In genomic region chr1:51998007-51998406, GRCh38 we compare ENCODE assay signal across 20 cellular contexts. TPM values are rescaled to one million over a fixed set of nuclear protein-coding genes. Genes with fewer than 3 reads are reported as not detected.
"Had no signal": no experiment of that assay in that cellular context is flagged by ENCODE, and none has a peak within 500 bp of the region (broad histone marks: within the 10 kb centered on the region; RNA-seq: fewer than 3 reads in every experiment).

No MANE protein-coding gene starts in this region.

- DNase-seq: activated CD4-positive, alpha-beta T cell treated with anti-CD3 and anti-CD28 coated beads for 48 hours; activated CD4-positive, CD25-positive, alpha-beta regulatory T cell; activated CD8-positive, alpha-beta T cell treated with anti-CD3 and anti-CD28 coated beads for 36 hours; activated naive CD4-positive, alpha-beta T cell treated with Interleukin-2 at 50 U/mL for 16 hours; activated T-cell treated with anti-CD3 and anti-CD28 coated beads, Interleukin-2, amount 50 U/mL, for 1 hour; anterior cingulate cortex; erythroblast; foreskin melanocyte; hypothalamus; naive thymus-derived CD4-positive, alpha-beta T cell; spleen; stimulated activated naive B cell treated with anti-CD40 and anti-IgM and Interleukin-4, amounts not matched to agents 10 μg/mL and 1 μg/mL and 100 μg/mL, for 72 hours; T-cell; upper lobe of right lung had no signal

- ATAC-seq: activated CD8-positive, alpha-beta T cell treated with anti-CD3 and anti-CD28 coated beads for 36 hours; naive thymus-derived CD4-positive, alpha-beta T cell; stimulated activated naive B cell treated with anti-CD40 and anti-IgM and Interleukin-4, amounts not matched to agents 10 μg/mL and 1 μg/mL and 100 μg/mL, for 72 hours; T-cell; upper lobe of right lung had no signal

- H3K9me3 Mint-ChIP-seq: activated CD8-positive, alpha-beta T cell treated with anti-CD3 and anti-CD28 coated beads for 36 hours; activated T-helper 2 cell treated with anti-CD3 and anti-CD28 coated beads, Interferon-gamma antibody, Interleukin-2, Interleukin-4, amounts not matched to agents 10 μg/mL and 5 μg/mL and 100 μg/mL, durations not matched to agents 14 hours and 24 hours and 36 hours; central memory CD8-positive, alpha-beta T cell; memory B cell; naive thymus-derived CD4-positive, alpha-beta T cell; stimulated activated naive B cell treated with anti-CD40 and anti-IgM and Interleukin-4, amounts not matched to agents 10 μg/mL and 1 μg/mL and 100 μg/mL, for 72 hours; T-cell had no signal

- H3K4me1 Mint-ChIP-seq: central memory CD8-positive, alpha-beta T cell; memory B cell; naive thymus-derived CD4-positive, alpha-beta T cell; stimulated activated naive B cell treated with anti-CD40 and anti-IgM and Interleukin-4, amounts not matched to agents 10 μg/mL and 1 μg/mL and 100 μg/mL, for 72 hours; T-cell had no signal

- FAIRE-seq: endometrium had no signal

- H3K9me3 ChIP-seq: neutrophil, spleen, upper lobe of right lung had no signal

- H3K27ac Mint-ChIP-seq: activated CD8-positive, alpha-beta T cell treated with anti-CD3 and anti-CD28 coated beads for 36 hours; activated T-helper 2 cell treated with anti-CD3 and anti-CD28 coated beads, Interferon-gamma antibody, Interleukin-2, Interleukin-4, amounts not matched to agents 10 μg/mL and 5 μg/mL and 100 μg/mL, durations not matched to agents 14 hours and 24 hours and 36 hours; memory B cell; naive thymus-derived CD4-positive, alpha-beta T cell; stimulated activated naive B cell treated with anti-CD40 and anti-IgM and Interleukin-4, amounts not matched to agents 10 μg/mL and 1 μg/mL and 100 μg/mL, for 72 hours; T-cell had no signal

- H3K4me3 ChIP-seq: coronary artery, spleen, upper lobe of right lung had no signal

- H3K36me3 ChIP-seq: neutrophil, spleen, upper lobe of right lung had no signal

- H3K4me1 ChIP-seq: spleen, upper lobe of right lung had no signal

- H3K36me3 Mint-ChIP-seq: memory B cell; naive thymus-derived CD4-positive, alpha-beta T cell; stimulated activated naive B cell treated with anti-CD40 and anti-IgM and Interleukin-4, amounts not matched to agents 10 μg/mL and 1 μg/mL and 100 μg/mL, for 72 hours; T-cell had no signal

- H3K27ac ChIP-seq: coronary artery, neutrophil, spleen, upper lobe of right lung had no signal

- H3K4me3 Mint-ChIP-seq: activated CD8-positive, alpha-beta T cell treated with anti-CD3 and anti-CD28 coated beads for 36 hours; central memory CD8-positive, alpha-beta T cell; memory B cell; naive thymus-derived CD4-positive, alpha-beta T cell; stimulated activated naive B cell treated with anti-CD40 and anti-IgM and Interleukin-4, amounts not matched to agents 10 μg/mL and 1 μg/mL and 100 μg/mL, for 72 hours; T-cell had no signal

RNA-seq across cellular contexts. Expression of gene RAB3B, which starts 7.5 kb away (rescaled TPM):
- total RNA-seq: upper lobe of right lung had no signal
- polyA plus RNA-seq: naive thymus-derived CD4-positive, alpha-beta T cell had no signal
